ENCODE assay signal across 1 cellular context in genomic region chr10:132251928-132252327, GRCh38.
TF ChIP-seq lines count a peak whose summit lies in the region.

No MANE protein-coding gene starts in this region.

TF ChIP-seq in HepG2, 621 proteins besides CTCF, POLR2A, EP300 and RAD21 (continued from another document and continues in another):
- TF ChIP-seq POGK (CRISPR knock-in tag; conservative IDR thresholded peaks at IDR 0.05) (0 out of 2 replicates have a peak, but pooled peaks have one; percentile 28), HNF4A (CRISPR knock-in tag; IDR thresholded peaks at IDR 0.05) (peak; percentile 93), ZNF160 (CRISPR knock-in tag; IDR thresholded peaks at IDR 0.05) (peak; percentile 53; the same call in 1 of the 2 replicates), ATF6 (CRISPR knock-in tag; conservative IDR thresholded peaks at IDR 0.05) (no peak), HMG20A (CRISPR knock-in tag; IDR thresholded peaks at IDR 0.05; ENCODE audit: borderline replicate concordance) (peak; percentile 50; the same call in 1 of the 2 replicates), BRF2 (CRISPR knock-in tag; IDR thresholded peaks at IDR 0.05) (no peak), RBM39 (IDR thresholded peaks at IDR 0.05; ENCODE audit: low read depth, low read length, poor library complexity, severe bottlenecking) (peak; percentile 7), FLYWCH1 (CRISPR knock-in tag; IDR thresholded peaks at IDR 0.05) (no peak), ZNF629 (CRISPR knock-in tag; conservative IDR thresholded peaks at IDR 0.05) (no peak), SP2 (CRISPR knock-in tag; IDR thresholded peaks at IDR 0.05) (no peak), FOXK2 (IDR thresholded peaks at IDR 0.05) (no peak), ZSCAN25 (CRISPR knock-in tag; IDR thresholded peaks at IDR 0.05) (peak; percentile 97), ZBTB7B (CRISPR knock-in tag; IDR thresholded peaks at IDR 0.05) (peak; percentile 57; the same call in 1 of the 2 replicates), NFIB (CRISPR knock-in tag; IDR thresholded peaks at IDR 0.05; ENCODE audit: borderline replicate concordance) (no peak), HNF4G (IDR thresholded peaks at IDR 0.05; ENCODE audit: borderline replicate concordance, low read depth, low read length) (peak; percentile 88), HNF4G (CRISPR knock-in tag; IDR thresholded peaks at IDR 0.05; ENCODE audit: borderline replicate concordance, low read depth) (0 out of 2 replicates have a peak, but pooled peaks have one; percentile 27), ETV5 (CRISPR knock-in tag; IDR thresholded peaks at IDR 0.05; ENCODE audit: borderline replicate concordance) (0 out of 2 replicates have a peak, but pooled peaks have one; percentile 31), ZNF646 (CRISPR knock-in tag; IDR thresholded peaks at IDR 0.05) (no peak), HDAC2 (CRISPR knock-in tag; IDR thresholded peaks at IDR 0.05) (peak; percentile 44; the same call in 1 of the 2 replicates), BCL6 (CRISPR knock-in tag; IDR thresholded peaks at IDR 0.05) (peak; percentile 64), HNRNPL (IDR thresholded peaks at IDR 0.05; ENCODE audit: low read depth, low read length) (peak; percentile 90; the same call in 1 of the 2 replicates), HIVEP1 (CRISPR knock-in tag; IDR thresholded peaks at IDR 0.05) (0 out of 2 replicates have a peak, but pooled peaks have one; percentile 45), DNMT3B (CRISPR knock-in tag; conservative IDR thresholded peaks at IDR 0.05) (no peak), SOX5 (CRISPR knock-in tag; IDR thresholded peaks at IDR 0.05; ENCODE audit: borderline replicate concordance) (peak; percentile 38; the same call in 1 of the 2 replicates), RAD51 (IDR thresholded peaks at IDR 0.05; ENCODE audit: borderline replicate concordance) (no peak), PRPF4 (IDR thresholded peaks at IDR 0.05; ENCODE audit: low read depth, low read length, poor library complexity, severe bottlenecking) (no peak), ZHX2 (IDR thresholded peaks at IDR 0.05; ENCODE audit: low read depth) (peak; percentile 39; the same call in 1 of the 2 replicates), ZHX2 (CRISPR knock-in tag; IDR thresholded peaks at IDR 0.05; ENCODE audit: borderline replicate concordance) (no peak), TEAD2 (CRISPR knock-in tag; IDR thresholded peaks at IDR 0.05) (no peak), HNF1B (CRISPR knock-in tag; IDR thresholded peaks at IDR 0.05) (0 out of 2 replicates have a peak, but pooled peaks have one; percentile 29), UBTF (CRISPR knock-in tag; IDR thresholded peaks at IDR 0.05) (peak; percentile 59), CREB1 (IDR thresholded peaks at IDR 0.05) (no peak), CREB1 (CRISPR knock-in tag; IDR thresholded peaks at IDR 0.05) (peak; percentile 73; the same call in 1 of the 2 replicates), NCOA2 (CRISPR knock-in tag; IDR thresholded peaks at IDR 0.05) (peak; percentile 41; the same call in 1 of the 2 replicates), ETS1 (CRISPR knock-in tag; IDR thresholded peaks at IDR 0.05) (no peak), MYC (CRISPR knock-in tag; IDR thresholded peaks at IDR 0.05; ENCODE audit: borderline replicate concordance) (no peak; the same call in 1 of the 2 replicates)
